ENCODE assay signal across 1 cellular context in the genomic region with DNA sequence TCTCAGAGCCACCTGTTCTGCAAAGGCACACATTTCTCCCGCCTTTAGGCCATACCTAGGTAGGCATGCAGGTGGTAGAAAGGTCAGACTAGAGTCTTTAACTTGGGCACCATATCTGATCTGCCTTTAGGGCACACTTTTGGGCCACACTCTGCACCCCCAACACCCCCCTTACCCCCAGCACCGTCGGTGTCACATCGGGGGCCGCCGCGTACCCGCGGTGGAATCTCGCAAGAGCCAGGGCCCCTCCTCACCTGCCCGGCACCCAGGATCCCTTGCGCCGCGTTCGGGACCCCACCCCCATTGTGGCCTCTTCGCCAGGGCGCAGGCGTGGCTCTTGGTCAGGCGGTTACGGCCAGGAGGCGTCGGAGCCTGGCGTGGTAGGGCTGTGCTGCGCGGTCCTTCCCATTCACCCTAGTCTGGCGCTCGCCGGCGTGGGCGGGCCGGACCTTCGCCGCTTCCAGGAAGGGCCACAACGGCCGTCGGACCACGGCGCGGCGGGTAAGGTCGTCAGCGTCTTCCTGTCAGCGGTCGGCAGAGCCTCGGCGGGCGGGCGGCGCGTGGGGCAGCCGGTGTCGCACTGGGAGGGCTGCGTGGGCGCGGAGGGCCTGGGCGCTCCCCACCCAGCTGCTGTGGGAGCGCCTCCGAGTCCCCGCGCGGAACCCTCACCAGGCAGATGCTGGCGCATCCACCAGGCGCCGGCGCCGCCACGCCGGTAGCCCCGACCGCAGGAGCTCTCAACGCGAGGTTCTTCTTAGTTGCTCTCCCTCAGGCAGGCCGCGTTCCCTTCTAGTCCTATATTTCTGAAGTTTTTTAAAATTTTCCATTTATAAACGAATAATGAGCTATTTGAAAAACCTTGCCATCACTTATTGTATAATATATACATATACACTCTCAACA.
TF ChIP-seq lines count a peak whose summit lies in the region.

Gene DNAH14, plus strand, starts transcription at position 341 of the 903 bp plus-strand sequence. CDS start 23,028 bp downstream, outside the sequence.

TF ChIP-seq in H1, 55 proteins besides CTCF, POLR2A, EP300 and RAD21:
- TF ChIP-seq CREB1 (IDR thresholded peaks at IDR 0.05) (no peak), POLR2AphosphoS5 (IDR thresholded peaks at IDR 0.05; ENCODE audit: low read depth, low read length) (peak; percentile 82), EGR1 (IDR thresholded peaks at IDR 0.05; ENCODE audit: borderline replicate concordance, low read depth, low read length) (peak; percentile 90), CHD2 (IDR thresholded peaks at IDR 0.05; ENCODE audit: low read length) (0 out of 2 replicates have a peak, but pooled peaks have one; percentile 57), SIX5 (IDR thresholded peaks at IDR 0.05; ENCODE audit: low read depth, low read length) (no peak), ASH2L (IDR thresholded peaks at IDR 0.05; ENCODE audit: low read length) (peak; percentile 92), FOSL1 (IDR thresholded peaks at IDR 0.05; ENCODE audit: insufficient read depth, low read depth, low read length) (0 out of 2 replicates have a peak, but pooled peaks have one; percentile 3), BACH1 (IDR thresholded peaks at IDR 0.05; ENCODE audit: low read length) (no peak), KDM1A (IDR thresholded peaks at IDR 0.05; ENCODE audit: borderline replicate concordance, low read length) (peak; percentile 69; the same call in 1 of the 2 replicates), E2F6 (IDR thresholded peaks at IDR 0.05) (peak; percentile 99), TAF1 (IDR thresholded peaks at IDR 0.05; ENCODE audit: low read depth, low read length) (peak; percentile 77), MAX (IDR thresholded peaks at IDR 0.05) (peak; percentile 92), TAF7 (optimal IDR thresholded peaks at IDR 0.05; ENCODE audit: borderline replicate concordance, low read depth, low read length) (peak; percentile 73), SP4 (IDR thresholded peaks at IDR 0.05; ENCODE audit: low read length) (no peak), TCF12 (IDR thresholded peaks at IDR 0.05; ENCODE audit: low read depth, low read length) (no peak), PHF8 (conservative IDR thresholded peaks at IDR 0.05; ENCODE audit: low read depth, low read length) (peak; percentile 80), KDM4A (IDR thresholded peaks at IDR 0.05; ENCODE audit: low read depth, low read length, severe bottlenecking) (peak; percentile 96), TBP (IDR thresholded peaks at IDR 0.05; ENCODE audit: low read depth, low read length) (0 out of 2 replicates have a peak, but pooled peaks have one; percentile 56), RNF2 (IDR thresholded peaks at IDR 0.05; ENCODE audit: borderline replicate concordance, low read depth, low read length, missing control alignments, poor library complexity, severe bottlenecking) (peak; percentile 63), GTF2F1 (IDR thresholded peaks at IDR 0.05; ENCODE audit: borderline replicate concordance, low read depth, low read length) (no peak), RBBP5 (IDR thresholded peaks at IDR 0.05; ENCODE audit: borderline replicate concordance, low read depth, low read length) (peak; percentile 89; the same call in 1 of the 2 replicates), HDAC2 (IDR thresholded peaks at IDR 0.05; ENCODE audit: borderline replicate concordance in 1 of 2, low read depth in 2 of 2, low read length in 2 of 2) (peak in 1 of 2 experiments; percentile 32; a peak in 1 of 4 replicates), SIN3A (conservative IDR thresholded peaks at IDR 0.05 in 1 of 2, IDR thresholded peaks at IDR 0.05 in 1 of 2; ENCODE audit: low read depth in 1 of 2, low read length in 2 of 2) (peak in 1 of 2 experiments; percentile 50; a peak in 1 of 4 replicates), NRF1 (IDR thresholded peaks at IDR 0.05; ENCODE audit: low read depth, low read length) (peak; percentile 46; the same call in 1 of the 2 replicates)
- TF ChIP-seq, protein P1, sequence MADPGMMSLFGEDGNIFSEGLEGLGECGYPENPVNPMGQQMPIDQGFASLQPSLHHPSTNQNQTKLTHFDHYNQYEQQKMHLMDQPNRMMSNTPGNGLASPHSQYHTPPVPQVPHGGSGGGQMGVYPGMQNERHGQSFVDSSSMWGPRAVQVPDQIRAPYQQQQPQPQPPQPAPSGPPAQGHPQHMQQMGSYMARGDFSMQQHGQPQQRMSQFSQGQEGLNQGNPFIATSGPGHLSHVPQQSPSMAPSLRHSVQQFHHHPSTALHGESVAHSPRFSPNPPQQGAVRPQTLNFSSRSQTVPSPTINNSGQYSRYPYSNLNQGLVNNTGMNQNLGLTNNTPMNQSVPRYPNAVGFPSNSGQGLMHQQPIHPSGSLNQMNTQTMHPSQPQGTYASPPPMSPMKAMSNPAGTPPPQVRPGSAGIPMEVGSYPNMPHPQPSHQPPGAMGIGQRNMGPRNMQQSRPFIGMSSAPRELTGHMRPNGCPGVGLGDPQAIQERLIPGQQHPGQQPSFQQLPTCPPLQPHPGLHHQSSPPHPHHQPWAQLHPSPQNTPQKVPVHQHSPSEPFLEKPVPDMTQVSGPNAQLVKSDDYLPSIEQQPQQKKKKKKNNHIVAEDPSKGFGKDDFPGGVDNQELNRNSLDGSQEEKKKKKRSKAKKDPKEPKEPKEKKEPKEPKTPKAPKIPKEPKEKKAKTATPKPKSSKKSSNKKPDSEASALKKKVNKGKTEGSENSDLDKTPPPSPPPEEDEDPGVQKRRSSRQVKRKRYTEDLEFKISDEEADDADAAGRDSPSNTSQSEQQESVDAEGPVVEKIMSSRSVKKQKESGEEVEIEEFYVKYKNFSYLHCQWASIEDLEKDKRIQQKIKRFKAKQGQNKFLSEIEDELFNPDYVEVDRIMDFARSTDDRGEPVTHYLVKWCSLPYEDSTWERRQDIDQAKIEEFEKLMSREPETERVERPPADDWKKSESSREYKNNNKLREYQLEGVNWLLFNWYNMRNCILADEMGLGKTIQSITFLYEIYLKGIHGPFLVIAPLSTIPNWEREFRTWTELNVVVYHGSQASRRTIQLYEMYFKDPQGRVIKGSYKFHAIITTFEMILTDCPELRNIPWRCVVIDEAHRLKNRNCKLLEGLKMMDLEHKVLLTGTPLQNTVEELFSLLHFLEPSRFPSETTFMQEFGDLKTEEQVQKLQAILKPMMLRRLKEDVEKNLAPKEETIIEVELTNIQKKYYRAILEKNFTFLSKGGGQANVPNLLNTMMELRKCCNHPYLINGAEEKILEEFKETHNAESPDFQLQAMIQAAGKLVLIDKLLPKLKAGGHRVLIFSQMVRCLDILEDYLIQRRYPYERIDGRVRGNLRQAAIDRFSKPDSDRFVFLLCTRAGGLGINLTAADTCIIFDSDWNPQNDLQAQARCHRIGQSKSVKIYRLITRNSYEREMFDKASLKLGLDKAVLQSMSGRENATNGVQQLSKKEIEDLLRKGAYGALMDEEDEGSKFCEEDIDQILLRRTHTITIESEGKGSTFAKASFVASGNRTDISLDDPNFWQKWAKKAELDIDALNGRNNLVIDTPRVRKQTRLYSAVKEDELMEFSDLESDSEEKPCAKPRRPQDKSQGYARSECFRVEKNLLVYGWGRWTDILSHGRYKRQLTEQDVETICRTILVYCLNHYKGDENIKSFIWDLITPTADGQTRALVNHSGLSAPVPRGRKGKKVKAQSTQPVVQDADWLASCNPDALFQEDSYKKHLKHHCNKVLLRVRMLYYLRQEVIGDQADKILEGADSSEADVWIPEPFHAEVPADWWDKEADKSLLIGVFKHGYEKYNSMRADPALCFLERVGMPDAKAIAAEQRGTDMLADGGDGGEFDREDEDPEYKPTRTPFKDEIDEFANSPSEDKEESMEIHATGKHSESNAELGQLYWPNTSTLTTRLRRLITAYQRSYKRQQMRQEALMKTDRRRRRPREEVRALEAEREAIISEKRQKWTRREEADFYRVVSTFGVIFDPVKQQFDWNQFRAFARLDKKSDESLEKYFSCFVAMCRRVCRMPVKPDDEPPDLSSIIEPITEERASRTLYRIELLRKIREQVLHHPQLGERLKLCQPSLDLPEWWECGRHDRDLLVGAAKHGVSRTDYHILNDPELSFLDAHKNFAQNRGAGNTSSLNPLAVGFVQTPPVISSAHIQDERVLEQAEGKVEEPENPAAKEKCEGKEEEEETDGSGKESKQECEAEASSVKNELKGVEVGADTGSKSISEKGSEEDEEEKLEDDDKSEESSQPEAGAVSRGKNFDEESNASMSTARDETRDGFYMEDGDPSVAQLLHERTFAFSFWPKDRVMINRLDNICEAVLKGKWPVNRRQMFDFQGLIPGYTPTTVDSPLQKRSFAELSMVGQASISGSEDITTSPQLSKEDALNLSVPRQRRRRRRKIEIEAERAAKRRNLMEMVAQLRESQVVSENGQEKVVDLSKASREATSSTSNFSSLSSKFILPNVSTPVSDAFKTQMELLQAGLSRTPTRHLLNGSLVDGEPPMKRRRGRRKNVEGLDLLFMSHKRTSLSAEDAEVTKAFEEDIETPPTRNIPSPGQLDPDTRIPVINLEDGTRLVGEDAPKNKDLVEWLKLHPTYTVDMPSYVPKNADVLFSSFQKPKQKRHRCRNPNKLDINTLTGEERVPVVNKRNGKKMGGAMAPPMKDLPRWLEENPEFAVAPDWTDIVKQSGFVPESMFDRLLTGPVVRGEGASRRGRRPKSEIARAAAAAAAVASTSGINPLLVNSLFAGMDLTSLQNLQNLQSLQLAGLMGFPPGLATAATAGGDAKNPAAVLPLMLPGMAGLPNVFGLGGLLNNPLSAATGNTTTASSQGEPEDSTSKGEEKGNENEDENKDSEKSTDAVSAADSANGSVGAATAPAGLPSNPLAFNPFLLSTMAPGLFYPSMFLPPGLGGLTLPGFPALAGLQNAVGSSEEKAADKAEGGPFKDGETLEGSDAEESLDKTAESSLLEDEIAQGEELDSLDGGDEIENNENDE (IDR thresholded peaks at IDR 0.05; ENCODE audit: insufficient replicate concordance, low read length), result no peak
TF ChIP-seq in H1: peak in this region for 18.
